ENCODE assay signal across 10 cellular contexts in genomic region chr2:25402477-25402876, GRCh38.
DNase-seq lines count a peak whose midpoint lies in the region; ATAC-seq and TF ChIP-seq lines count a peak whose summit lies in the region.
"Had no signal": no experiment of that assay in that cellular context is flagged by ENCODE, and none has a peak within 500 bp of the region (broad histone marks: within the 10 kb centered on the region; RNA-seq: fewer than 3 reads in every experiment).

No MANE protein-coding gene starts in this region.

- no peaks in the 10 kb centered on the region for H3K9me3 Mint-ChIP-seq in activated T-helper 2 cell treated with anti-CD3 and anti-CD28 coated beads, Interferon-gamma antibody, Interleukin-2, Interleukin-4, amounts not matched to agents 10 μg/mL and 5 μg/mL and 100 μg/mL, durations not matched to agents 14 hours and 24 hours and 36 hours
- no peaks in the 10 kb centered on the region for H3K9me3 Mint-ChIP-seq in endothelial cell (ENCODE audit: unreplicated experiment)

- no peak overlapping the region for H3K4me3 Mint-ChIP-seq in activated T-helper 2 cell treated with anti-CD3 and anti-CD28 coated beads, Interferon-gamma antibody, Interleukin-2, Interleukin-4, amounts not matched to agents 10 μg/mL and 5 μg/mL and 100 μg/mL, durations not matched to agents 14 hours and 24 hours and 36 hours (ENCODE audit: low read depth)
- no peak overlapping the region for H3K4me3 Mint-ChIP-seq in endothelial cell (ENCODE audit: unreplicated experiment)

- peaks cover 11% of the 10 kb centered on the region for H3K4me1 ChIP-seq in HAP-1

- DNase-seq in GM13977 (ENCODE audit: low spot score) = peak; percentile 50
- no peak for DNase-seq in activated T-helper 2 cell treated with anti-CD3 and anti-CD28 coated beads, Interferon-gamma antibody, Interleukin-2, Interleukin-4, amounts not matched to agents 10 μg/mL and 5 μg/mL and 100 μg/mL, durations not matched to agents 14 hours and 24 hours and 36 hours (ENCODE audit: low spot score)
- DNase-seq in cortex of kidney (lab: John Stamatoyannopoulos, UW) = no peak
- no peak for DNase-seq in HAP-1 (ENCODE audit: low spot score in 2 of 2)
- DNase-seq in COLO829 (ENCODE audit: low spot score) = no peak
- no peak for DNase-seq in endothelial cell (ENCODE audit: low spot score)
- DNase-seq: activated CD8-positive, alpha-beta memory T cell treated with anti-CD3 and anti-CD28 coated beads for 24 hours had no signal

- H3K27me3 ChIP-seq in HAP-1 (ENCODE audit: low read depth) = no peaks in the 10 kb centered on the region

- peak overlapping the region; percentile 54 for H3K27ac Mint-ChIP-seq in activated T-helper 2 cell treated with anti-CD3 and anti-CD28 coated beads, Interferon-gamma antibody, Interleukin-2, Interleukin-4, amounts not matched to agents 10 μg/mL and 5 μg/mL and 100 μg/mL, durations not matched to agents 14 hours and 24 hours and 36 hours
- no peak overlapping the region for H3K27ac Mint-ChIP-seq in endothelial cell (ENCODE audit: unreplicated experiment)

- no peaks in the 10 kb centered on the region for H3K36me3 Mint-ChIP-seq in activated T-helper 2 cell treated with anti-CD3 and anti-CD28 coated beads, Interferon-gamma antibody, Interleukin-2, Interleukin-4, amounts not matched to agents 10 μg/mL and 5 μg/mL and 100 μg/mL, durations not matched to agents 14 hours and 24 hours and 36 hours (ENCODE audit: low read depth)
- H3K36me3 Mint-ChIP-seq in endothelial cell (ENCODE audit: low read depth, unreplicated experiment) = no peaks in the 10 kb centered on the region

- TF ChIP-seq CTCF in GM13977 (IDR thresholded peaks at IDR 0.05; ENCODE audit: extremely low read depth, insufficient read depth, missing control alignments) = no peak
- TF ChIP-seq CTCF in endothelial cell (IDR thresholded peaks at IDR 0.05; ENCODE audit: unreplicated experiment) = no peak

- intact Hi-C loops in activated T-helper 2 cell treated with anti-CD3 and anti-CD28 coated beads, Interferon-gamma antibody, Interleukin-2, Interleukin-4, amounts not matched to agents 10 μg/mL and 5 μg/mL and 100 μg/mL, durations not matched to agents 14 hours and 24 hours and 36 hours (cut with micrococcal nuclease) = no loop called here

- in situ Hi-C loops in GM13977 (cut with MboI; ENCODE audit: low pct_unique_long_range_greater_than_20kb, low sequenced_read_pairs, unreplicated experiment) = no loop called here
- in situ Hi-C loops in HAP-1 (cut with MboI; ENCODE audit: low sequenced_read_pairs) = no loop called here

- H3K27me3 Mint-ChIP-seq in activated T-helper 2 cell treated with anti-CD3 and anti-CD28 coated beads, Interferon-gamma antibody, Interleukin-2, Interleukin-4, amounts not matched to agents 10 μg/mL and 5 μg/mL and 100 μg/mL, durations not matched to agents 14 hours and 24 hours and 36 hours (ENCODE audit: low read depth) = no peaks in the 10 kb centered on the region
- H3K27me3 Mint-ChIP-seq in endothelial cell (ENCODE audit: unreplicated experiment) = no peaks in the 10 kb centered on the region

- no peaks in the 10 kb centered on the region for H3K36me3 ChIP-seq in HAP-1 (replicated peaks)
- H3K36me3 ChIP-seq: prostate gland had no signal

- ATAC-seq in GM19438 (IDR thresholded peaks at IDR 0.05; ENCODE audit: low read depth, unreplicated experiment) = peak; percentile 62
- peak; percentile 41 for ATAC-seq in HG03135 (IDR thresholded peaks at IDR 0.05; ENCODE audit: unreplicated experiment)

- peaks cover 32% of the 10 kb centered on the region for H3K4me1 Mint-ChIP-seq in activated T-helper 2 cell treated with anti-CD3 and anti-CD28 coated beads, Interferon-gamma antibody, Interleukin-2, Interleukin-4, amounts not matched to agents 10 μg/mL and 5 μg/mL and 100 μg/mL, durations not matched to agents 14 hours and 24 hours and 36 hours (ENCODE audit: low read depth)
- H3K4me1 Mint-ChIP-seq in endothelial cell (ENCODE audit: unreplicated experiment) = no peaks in the 10 kb centered on the region

- H3K4me3 ChIP-seq in HAP-1 = no peak overlapping the region
- H3K4me3 ChIP-seq: prostate gland had no signal

- no peaks in the 10 kb centered on the region for H3K9me3 ChIP-seq in HAP-1
- H3K9me3 ChIP-seq: prostate gland had no signal
